ENCODE assay signal across 8 cellular contexts in genomic region chr1:201982082-201982922, GRCh38. TPM values are rescaled to one million over a fixed set of nuclear protein-coding genes. Genes with fewer than 3 reads are reported as not detected.
DNase-seq lines count a peak whose midpoint lies in the region; ATAC-seq and TF ChIP-seq lines count a peak whose summit lies in the region.

Gene RNPEP (plus strand): TSS chr1:201982648. CDS start chr1:201982667, 19 bp downstream.

- H3K4me3 ChIP-seq in ascending aorta, result peak within 1 kb of the TSS; percentile 73 to 79

- in situ Hi-C loops in G401 (cut with HindIII; ENCODE audit: low sequenced_read_pairs), result no loop called here

- intact Hi-C loops in ascending aorta (cut with DNase I), result no loop called here

- H3K4me1 ChIP-seq in ascending aorta, result peaks cover 0 to 10% of the 10 kb centered on the region in 2 donors

- H3K9me3 ChIP-seq in ascending aorta, result no peaks in the 10 kb centered on the region

- ATAC-seq in GM21723 (IDR thresholded peaks at IDR 0.05; ENCODE audit: unreplicated experiment), result peak; percentile 78

- H3K27ac ChIP-seq in ascending aorta, result peak within 1 kb of the TSS; percentile 80 to 83

- DNase-seq in G401 (ENCODE audit: low spot score) (peak; percentile 71), KG1 (lab: John Stamatoyannopoulos, UW) (peak; percentile 62), T-helper 2 cell (peak; percentile 39 to 59 (median 47)), ascending aorta (ENCODE audit: low spot score in 2 of 2) (peak in 1 of 2 donors; percentile 89), hepatic stellate cell (ENCODE audit: low spot score) (peak; percentile 79), retina (peak; percentile 88), NCI-H1694 treated with DMSO at 0.1 percent for 48 hours (lab: John Stamatoyannopoulos, UW) (no peak)

- no peak for TF ChIP-seq CTCF in ascending aorta (IDR thresholded peaks at IDR 0.05)

- H3K36me3 ChIP-seq in ascending aorta, result no peaks in the 10 kb centered on the region

- H3K27me3 ChIP-seq in ascending aorta, result no peaks in the 10 kb centered on the region

RNA-seq across cellular contexts. Expression of gene RNPEP, which starts in this region (rescaled TPM):
- 60.2 and 79.5 TPM in 2 replicates for total RNA-seq in G401 (2014; rRNA removed; shearing (Covaris generic))
- 106 TPM for total RNA-seq in ascending aorta
